ENCODE assay signal across 1 cellular context in genomic region chr10:72364239-72364777, GRCh38.
TF ChIP-seq lines count a peak whose summit lies in the region.

No MANE protein-coding gene starts in this region.

TF ChIP-seq in HepG2, 621 proteins besides CTCF, POLR2A, EP300 and RAD21 (continued from another document):
- 0 out of 2 replicates have a peak, but pooled peaks have one; percentile 39 for TF ChIP-seq NR0B2 (CRISPR knock-in tag; IDR thresholded peaks at IDR 0.05)
- no peak for TF ChIP-seq ZNF672 (CRISPR knock-in tag; IDR thresholded peaks at IDR 0.05)
- peak; percentile 31; the same call in 1 of the 2 replicates for TF ChIP-seq GMEB1 (CRISPR knock-in tag; IDR thresholded peaks at IDR 0.05; ENCODE audit: borderline replicate concordance)
- peak; percentile 85; the same call in 1 of the 2 replicates for TF ChIP-seq ZNF619 (CRISPR knock-in tag; IDR thresholded peaks at IDR 0.05)
- TF ChIP-seq ASH2L (IDR thresholded peaks at IDR 0.05; ENCODE audit: insufficient read length, low read depth, low read length) = no peak
- peak; percentile 81 for TF ChIP-seq XRCC5 (optimal IDR thresholded peaks at IDR 0.05; ENCODE audit: low read length)
- TF ChIP-seq GTF3A (CRISPR knock-in tag; conservative IDR thresholded peaks at IDR 0.05) = no peak
- TF ChIP-seq ZNF3 (CRISPR knock-in tag; IDR thresholded peaks at IDR 0.05) = no peak
- no peak for TF ChIP-seq HNF4A (CRISPR knock-in tag; IDR thresholded peaks at IDR 0.05)
- peak; percentile 56; the same call in 1 of the 2 replicates for TF ChIP-seq PITX1 (CRISPR knock-in tag; IDR thresholded peaks at IDR 0.05)
- no peak for TF ChIP-seq MED13 (CRISPR knock-in tag; IDR thresholded peaks at IDR 0.05)
- no peak for TF ChIP-seq STAT5B (CRISPR knock-in tag; IDR thresholded peaks at IDR 0.05)
- no peak for TF ChIP-seq TCF7L2 (IDR thresholded peaks at IDR 0.05; ENCODE audit: low read depth, low read length)
- no peak for TF ChIP-seq ZNF670 (CRISPR knock-in tag; IDR thresholded peaks at IDR 0.05; ENCODE audit: borderline replicate concordance)
- TF ChIP-seq FOSL2 (CRISPR knock-in tag; IDR thresholded peaks at IDR 0.05) = 0 out of 2 replicates have a peak, but pooled peaks have one; percentile 7
- no peak for TF ChIP-seq CENPX (CRISPR knock-in tag; IDR thresholded peaks at IDR 0.05)
- TF ChIP-seq ZNF282 (IDR thresholded peaks at IDR 0.05; ENCODE audit: partially characterized antibody) = no peak
- no peak for TF ChIP-seq DMAP1 (CRISPR knock-in tag; IDR thresholded peaks at IDR 0.05)
- TF ChIP-seq KDM5B (CRISPR knock-in tag; IDR thresholded peaks at IDR 0.05; ENCODE audit: borderline replicate concordance) = peak; percentile 57; the same call in 1 of the 2 replicates
- no peak for TF ChIP-seq MAF1 (CRISPR knock-in tag; IDR thresholded peaks at IDR 0.05; ENCODE audit: borderline replicate concordance)
- TF ChIP-seq ZSCAN9 (CRISPR knock-in tag; IDR thresholded peaks at IDR 0.05; ENCODE audit: borderline replicate concordance) = no peak
- TF ChIP-seq SP4 (CRISPR knock-in tag; IDR thresholded peaks at IDR 0.05) = no peak
- TF ChIP-seq DR1 (CRISPR knock-in tag; IDR thresholded peaks at IDR 0.05) = no peak
- TF ChIP-seq TFAP4 (IDR thresholded peaks at IDR 0.05; ENCODE audit: borderline replicate concordance, low read depth) = no peak
- TF ChIP-seq ZBTB44 (CRISPR knock-in tag; IDR thresholded peaks at IDR 0.05) = no peak
- no peak for TF ChIP-seq PRDM10 (CRISPR knock-in tag; IDR thresholded peaks at IDR 0.05; ENCODE audit: low read depth)
- TF ChIP-seq STAG1 (CRISPR knock-in tag; IDR thresholded peaks at IDR 0.05) = peak; percentile 96
- no peak for TF ChIP-seq ATF7 (IDR thresholded peaks at IDR 0.05)
- 0 out of 2 replicates have a peak, but pooled peaks have one; percentile 15 for TF ChIP-seq ATF7 (CRISPR knock-in tag; IDR thresholded peaks at IDR 0.05)
- peak; percentile 39; the same call in 1 of the 2 replicates for TF ChIP-seq SALL1 (CRISPR knock-in tag; IDR thresholded peaks at IDR 0.05)
- no peak for TF ChIP-seq NFRKB (IDR thresholded peaks at IDR 0.05)
- no peak for TF ChIP-seq ATF1 (CRISPR knock-in tag; IDR thresholded peaks at IDR 0.05)
- TF ChIP-seq ZNF512B (CRISPR knock-in tag; IDR thresholded peaks at IDR 0.05; ENCODE audit: borderline replicate concordance) = 0 out of 2 replicates have a peak, but pooled peaks have one; percentile 37
- no peak for TF ChIP-seq ZNF10 (CRISPR knock-in tag; IDR thresholded peaks at IDR 0.05; ENCODE audit: borderline replicate concordance, low read depth)
- peak in 1 of 2 experiments; percentile 44; a peak in 1 of 4 replicates for TF ChIP-seq HMGXB4 (CRISPR knock-in tag; IDR thresholded peaks at IDR 0.05; ENCODE audit: borderline replicate concordance in 1 of 2, low read depth in 1 of 2)
- TF ChIP-seq ZMYM4 (CRISPR knock-in tag; IDR thresholded peaks at IDR 0.05) = 0 out of 2 replicates have a peak, but pooled peaks have one; percentile 36
- TF ChIP-seq CEBPZ (IDR thresholded peaks at IDR 0.05; ENCODE audit: low read length) = no peak
- TF ChIP-seq GATAD2A (CRISPR knock-in tag; IDR thresholded peaks at IDR 0.05) = peak; percentile 26; the same call in 1 of the 2 replicates
- no peak for TF ChIP-seq SNAI1 (CRISPR knock-in tag; IDR thresholded peaks at IDR 0.05; ENCODE audit: borderline replicate concordance)
- TF ChIP-seq ZNF274 (CRISPR knock-in tag; IDR thresholded peaks at IDR 0.05) = no peak
- TF ChIP-seq ZNF546 (CRISPR knock-in tag; conservative IDR thresholded peaks at IDR 0.05) = no peak
- TF ChIP-seq ZNF678 (CRISPR knock-in tag; IDR thresholded peaks at IDR 0.05) = no peak
- no peak for TF ChIP-seq SP1 (IDR thresholded peaks at IDR 0.05)
- TF ChIP-seq SP1 (CRISPR knock-in tag; IDR thresholded peaks at IDR 0.05) = no peak
- TF ChIP-seq ZNF432 (CRISPR knock-in tag; IDR thresholded peaks at IDR 0.05; ENCODE audit: borderline replicate concordance) = no peak
